ENCODE assay signal across 21 cellular contexts in genomic region chr7:53996856-53997255, GRCh38.
DNase-seq lines count a peak whose midpoint lies in the region; FAIRE-seq and TF ChIP-seq lines count a peak whose summit lies in the region.
"Had no signal": no experiment of that assay in that cellular context is flagged by ENCODE, and none has a peak within 500 bp of the region (broad histone marks: within the 10 kb centered on the region; RNA-seq: fewer than 3 reads in every experiment).

No MANE protein-coding gene starts in this region.

- TF ChIP-seq POLR2A in H54 (IDR thresholded peaks at IDR 0.05; ENCODE audit: low read depth, low read length), result no peak

- H3K27me3 ChIP-seq in hepatocyte, result no peaks in the 10 kb centered on the region
- H3K27me3 ChIP-seq: BLaER1 treated with 17β-estradiol and CSF1 and Interleukin-3, amounts not matched to agents 10 nM and 100 nM had no signal

- TF ChIP-seq CTCF in hepatocyte (IDR thresholded peaks at IDR 0.05; ENCODE audit: poor library complexity), result no peak

- peak; percentile 52 for FAIRE-seq in H54 (lab: Jason Lieb, UNC)
- FAIRE-seq: A549, GM12892, RCC 7860 had no signal

- H3K27ac ChIP-seq in hepatocyte, result no peak overlapping the region
- H3K27ac ChIP-seq: A549; BLaER1 treated with 17β-estradiol and CSF1 and Interleukin-3, amounts not matched to agents 10 nM and 100 nM; HL-60 had no signal

- H4K20me1 ChIP-seq in hepatocyte (ENCODE audit: insufficient read depth, poor library complexity, severe bottlenecking), result no peaks in the 10 kb centered on the region
- H4K20me1 ChIP-seq: BLaER1 treated with 17β-estradiol and CSF1 and Interleukin-3, amounts not matched to agents 10 nM and 100 nM had no signal

- no peaks in the 10 kb centered on the region for H3K9me2 ChIP-seq in hepatocyte (replicated peaks; ENCODE audit: insufficient read depth)

- H3K4me3 ChIP-seq in hepatocyte, result no peak overlapping the region
- H3K4me3 ChIP-seq: A549; BLaER1 treated with 17β-estradiol and CSF1 and Interleukin-3, amounts not matched to agents 10 nM and 100 nM had no signal

- no peaks in the 10 kb centered on the region for H3K79me2 ChIP-seq in hepatocyte

- no peaks in the 10 kb centered on the region for H3K9me3 ChIP-seq in hepatocyte (ENCODE audit: low read depth)
- H3K9me3 ChIP-seq: A549; BLaER1 treated with 17β-estradiol and CSF1 and Interleukin-3, amounts not matched to agents 10 nM and 100 nM had no signal

- no peak overlapping the region for H3K4me2 ChIP-seq in hepatocyte
- H3K4me2 ChIP-seq: A549, SK-N-SH had no signal

- 78% methylated on average over 1 of the region's 1 CpG for WGBS in hepatocyte (ENCODE audit: low lambda C conversion rate, missing lambda C conversion rate)

- DNase-seq in H54 (ENCODE audit: insufficient read length, low spot score) (no peak), RPMI7951 (ENCODE audit: low read depth) (peak; percentile 74), hepatocyte (ENCODE audit: low spot score) (peak; percentile 7), GDM1 (lab: John Stamatoyannopoulos, UW) (no peak), NCI-H2107 treated with DMSO at 0.1 percent for 48 hours (lab: John Stamatoyannopoulos, UW; ENCODE audit: unreplicated experiment) (no peak), HuH-7.5 (ENCODE audit: low spot score) (no peak), hypothalamus (lab: John Stamatoyannopoulos, UW) (no peak)
- DNase-seq: AML-193; CD4-positive, alpha-beta T cell; NCI-H1105; NCI-H1436 treated with DMSO at 0.1 percent for 48 hours; NCI-H187 treated with DMSO at 0.1 percent for 48 hours; NCI-H524; NCI-H774; SK-N-SH; T-cell had no signal

- H3K4me1 ChIP-seq in hepatocyte (ENCODE audit: insufficient read depth), result no peaks in the 10 kb centered on the region
- H3K4me1 ChIP-seq: A549 had no signal

- H2AFZ ChIP-seq in hepatocyte, result no peak overlapping the region

- H3K36me3 ChIP-seq in hepatocyte (replicated peaks; ENCODE audit: insufficient read depth, low read depth), result no peaks in the 10 kb centered on the region
- H3K36me3 ChIP-seq: BLaER1 treated with 17β-estradiol and CSF1 and Interleukin-3, amounts not matched to agents 10 nM and 100 nM had no signal

Comparison
In these comparisons a context has a peak if more than half of its experiments do, and no peak if none do; other contexts are left out.
1. DNase-seq: peak in RPMI7951 (single experiment) and hepatocyte (single experiment); none in H54 (single experiment), GDM1 (single experiment), NCI-H2107 treated with DMSO at 0.1 percent for 48 hours (single experiment), HuH-7.5 (single experiment) and hypothalamus (0 of 51).